ENCODE assay signal across 24 cellular contexts in the genomic region with DNA sequence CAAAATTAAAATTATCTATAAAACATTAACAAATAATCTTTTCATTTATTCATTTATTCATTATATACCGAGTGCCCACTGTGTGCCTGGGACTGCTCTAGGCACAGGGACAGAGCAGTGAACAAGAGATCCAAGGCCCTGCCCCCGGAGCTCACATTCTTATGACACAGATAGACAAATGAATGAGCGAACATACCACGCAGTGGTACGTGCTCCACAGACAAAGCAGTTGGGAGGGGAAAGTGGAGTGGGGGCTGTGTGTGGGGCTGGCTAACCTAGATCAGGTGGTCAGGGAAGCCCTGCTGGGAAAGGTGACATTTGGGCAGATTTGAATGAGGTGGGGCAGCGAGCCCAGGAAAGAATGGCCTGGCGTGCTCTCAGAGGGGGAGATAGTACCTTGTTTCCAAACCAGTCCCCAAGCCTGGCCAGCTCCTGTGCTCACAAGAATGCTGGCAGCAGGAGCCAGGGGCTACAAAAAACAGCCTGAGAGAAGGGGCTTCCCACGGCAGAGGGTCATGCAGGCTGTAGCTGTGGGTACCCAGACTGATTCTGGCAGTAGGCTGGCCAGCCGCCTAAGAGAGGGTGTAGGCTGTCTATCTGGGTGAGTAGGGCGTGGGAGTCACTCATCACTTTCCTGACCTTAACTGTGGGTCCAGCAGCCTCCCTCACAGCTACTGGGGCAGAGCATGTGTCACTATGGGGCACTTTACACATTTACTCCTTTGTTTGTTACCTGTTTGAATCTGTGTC. TPM values are rescaled to one million over a fixed set of nuclear protein-coding genes. Genes with fewer than 3 reads are reported as not detected.
DNase-seq lines count a peak whose midpoint lies in the region; ATAC-seq and TF ChIP-seq lines count a peak whose summit lies in the region.
"Had no signal": no experiment of that assay in that cellular context is flagged by ENCODE, and none has a peak within 500 bp of the region (broad histone marks: within the 10 kb centered on the region; RNA-seq: fewer than 3 reads in every experiment).

No MANE protein-coding gene starts in this region.

- CTCF ChIA-PET in Caco-2 (lab: Charles Lee) (no interaction called here), PC-3 (lab: Charles Lee) (interaction anchor here (0.6 kb wide), 1 partner anchor 105 kb away, joined by 3 read pairs; no protein-coding TSS in a partner anchor)

- no peaks in the 10 kb centered on the region for H3F3A ChIP-seq in PC-3 (ENCODE audit: low read length, unreplicated experiment)

- BruUV-seq in Caco-2 (replicated peaks; lab: Mats Ljungman, UMichigan) (no TSS peak), PC-3 (replicated peaks; lab: Mats Ljungman, UMichigan) (no TSS peak)

- no peak overlapping the region for H3K4ac ChIP-seq in mesenchymal stem cell (ENCODE audit: low read depth in 1 of 2, low read length in 2 of 2)

- H3K27ac Mint-ChIP-seq in Caco-2 (ENCODE audit: unreplicated experiment), result peak overlapping the region; percentile 49
- H3K27ac Mint-ChIP-seq: activated naive CD8-positive, alpha-beta T cell treated with anti-CD3 and anti-CD28 coated beads for 36 hours had no signal

- H2BK12ac ChIP-seq in mesenchymal stem cell (ENCODE audit: low read length in 2 of 2), result peak overlapping the region in 1 of 2 experiments; percentile 45

- peak overlapping the region; percentile 47 for H2AK5ac ChIP-seq in mesenchymal stem cell (ENCODE audit: low read length, severe bottlenecking)

- no peak overlapping the region for H3K9ac ChIP-seq in HUES64 (ENCODE audit: low read depth, low read length)
- H3K9ac ChIP-seq in mesenchymal stem cell (ENCODE audit: low read length), result no peak overlapping the region
- H3K9ac ChIP-seq in PC-3 (ENCODE audit: low read length), result no peak overlapping the region
- H3K9ac ChIP-seq: BLaER1 treated with 17β-estradiol and CSF1 and Interleukin-3, amounts not matched to agents 10 nM and 100 nM had no signal

- ATAC-seq in GM18519 (IDR thresholded peaks at IDR 0.05; ENCODE audit: low FRiP score, unreplicated experiment) (no peak), upper lobe of right lung (no peak), PC-3 (no peak)
- ATAC-seq: naive thymus-derived CD4-positive, alpha-beta T cell; pancreas had no signal

- no peak overlapping the region for H3K14ac ChIP-seq in mesenchymal stem cell (ENCODE audit: low read length in 2 of 2)

- no peaks in the 10 kb centered on the region for H3K4me1 Mint-ChIP-seq in Caco-2 (ENCODE audit: low read depth, unreplicated experiment)

- H2BK5ac ChIP-seq in mesenchymal stem cell (ENCODE audit: low read depth, low read length, poor library complexity, severe bottlenecking), result no peak overlapping the region

- H3K79me1 ChIP-seq in mesenchymal stem cell (replicated peaks; ENCODE audit: low read length, poor library complexity, severe bottlenecking), result no peaks in the 10 kb centered on the region

- no peak overlapping the region for H2BK120ac ChIP-seq in mesenchymal stem cell (ENCODE audit: low read depth, low read length)

- H3K9me2 ChIP-seq in PC-3 (replicated peaks; ENCODE audit: low read length), result no peaks in the 10 kb centered on the region

- H3K27me3 ChIP-seq in Caco-2 (replicated peaks; ENCODE audit: control insufficient read depth, insufficient read depth, low read length) (no peaks in the 10 kb centered on the region), HUES64 (ENCODE audit: insufficient read depth, low read length) (no peaks in the 10 kb centered on the region), mesenchymal stem cell (ENCODE audit: control insufficient read depth in 1 of 2, insufficient read depth in 1 of 2, low read length in 2 of 2) (no peaks in the 10 kb centered on the region), upper lobe of right lung (no peaks in the 10 kb centered on the region), PC-3 (ENCODE audit: low read length) (no peaks in the 10 kb centered on the region)
- H3K27me3 ChIP-seq: BLaER1 treated with 17β-estradiol and CSF1 and Interleukin-3, amounts not matched to agents 10 nM and 100 nM; pancreas; right lobe of liver; suprapubic skin had no signal

- H3K9me3 Mint-ChIP-seq in Caco-2 (ENCODE audit: unreplicated experiment), result no peaks in the 10 kb centered on the region
- H3K9me3 Mint-ChIP-seq: activated naive CD8-positive, alpha-beta T cell treated with anti-CD3 and anti-CD28 coated beads for 36 hours; brain had no signal

- POLR2A ChIA-PET in Caco-2 (lab: Charles Lee), result no interaction called here
- POLR2A ChIA-PET in PC-3 (lab: Charles Lee; ENCODE audit: unreplicated experiment), result interaction anchor here (0.5 kb wide), 1 partner anchor 240 kb away, joined by 6 read pairs; no protein-coding TSS in a partner anchor

- H3K4me1 ChIP-seq in Caco-2 (peaks cover 1% of the 10 kb centered on the region; the same call in 1 of the 2 replicates), HUES64 (ENCODE audit: insufficient read depth, low read length) (peaks cover 36% of the 10 kb centered on the region), mesenchymal stem cell (ENCODE audit: control insufficient read depth, insufficient read depth, low read depth, low read length) (peaks cover 22% of the 10 kb centered on the region), upper lobe of right lung (peaks cover 3% of the 10 kb centered on the region), PC-3 (ENCODE audit: insufficient read depth, low read length) (peaks cover 13% of the 10 kb centered on the region)
- H3K4me1 ChIP-seq: pancreas, right lobe of liver had no signal

- DNase-seq in Caco-2 (no peak), astrocyte of the hippocampus (ENCODE audit: low read depth, low spot score) (peak; percentile 50), mesenchymal stem cell (no peak), D341Med (ENCODE audit: low spot score) (no peak), upper lobe of right lung (no peak), PC-3 (no peak)
- DNase-seq: ACHN; activated CD4-positive, alpha-beta T cell treated with anti-CD3 and anti-CD28 coated beads for 4 hours; activated naive CD8-positive, alpha-beta T cell treated with anti-CD3 and anti-CD28 coated beads for 36 hours; cortex of kidney; Kasumi-1; kidney; naive thymus-derived CD4-positive, alpha-beta T cell; NCI-H1048; NCI-H2029 treated with DMSO at 0.1 percent for 48 hours; pancreas; right lobe of liver; RPMI8226; stimulated activated CD4-positive, alpha-beta T cell treated with anti-CD3 and anti-CD28 coated beads, Interleukin-15, amount 100 ng/mL, for 24 hours had no signal

- H3K4me3 Mint-ChIP-seq in Caco-2 (ENCODE audit: unreplicated experiment), result no peak overlapping the region
- H3K4me3 Mint-ChIP-seq: activated naive CD8-positive, alpha-beta T cell treated with anti-CD3 and anti-CD28 coated beads for 36 hours; brain; naive thymus-derived CD4-positive, alpha-beta T cell had no signal

- TF ChIP-seq CTCF in Caco-2 (IDR thresholded peaks at IDR 0.05; ENCODE audit: insufficient read depth in 1 of 2, low read depth in 1 of 2, low read length in 1 of 2, severe bottlenecking in 1 of 2, unreplicated experiment in 1 of 2), result no peak
- no peak for TF ChIP-seq CTCF in upper lobe of right lung (IDR thresholded peaks at IDR 0.05)
- TF ChIP-seq CTCF in PC-3 (conservative IDR thresholded peaks at IDR 0.05; ENCODE audit: low read depth, low read length), result no peak

- no peaks in the 10 kb centered on the region for H3K36me3 ChIP-seq in Caco-2 (ENCODE audit: control insufficient read depth, insufficient read depth, low read length)
- H3K36me3 ChIP-seq in HUES64 (ENCODE audit: insufficient read depth, low read length), result no peaks in the 10 kb centered on the region
- H3K36me3 ChIP-seq in mesenchymal stem cell (ENCODE audit: control insufficient read depth in 1 of 2, insufficient read depth in 2 of 2, low read depth in 1 of 2, low read length in 2 of 2), result no peaks in the 10 kb centered on the region
- no peaks in the 10 kb centered on the region for H3K36me3 ChIP-seq in upper lobe of right lung
- no peaks in the 10 kb centered on the region for H3K36me3 ChIP-seq in PC-3 (ENCODE audit: low read depth, low read length)
- H3K36me3 ChIP-seq: BLaER1 treated with 17β-estradiol and CSF1 and Interleukin-3, amounts not matched to agents 10 nM and 100 nM; pancreas; right lobe of liver; suprapubic skin had no signal

- H3K27ac ChIP-seq in HUES64 (ENCODE audit: low read depth, low read length) (peak overlapping the region; percentile 57), mesenchymal stem cell (ENCODE audit: low read length, poor library complexity, severe bottlenecking) (no peak overlapping the region), upper lobe of right lung (no peak overlapping the region), PC-3 (ENCODE audit: low read length) (no peak overlapping the region)
- H3K27ac ChIP-seq: BLaER1 treated with 17β-estradiol and CSF1 and Interleukin-3, amounts not matched to agents 10 nM and 100 nM; pancreas; suprapubic skin had no signal

- H3K36me3 Mint-ChIP-seq in Caco-2 (ENCODE audit: insufficient read depth, unreplicated experiment), result peaks cover 5% of the 10 kb centered on the region
- H3K36me3 Mint-ChIP-seq: activated naive CD8-positive, alpha-beta T cell treated with anti-CD3 and anti-CD28 coated beads for 36 hours; brain had no signal

- H3K23ac ChIP-seq in mesenchymal stem cell (ENCODE audit: low read length in 2 of 2), result no peak overlapping the region

- 81% methylated on average over 10 of the region's 10 CpGs for WGBS in HUES64
- WGBS in mesenchymal stem cell, result 90% methylated on average over 10 of the region's 10 CpGs

- H4K8ac ChIP-seq in mesenchymal stem cell (ENCODE audit: low read length), result peak overlapping the region; percentile 69

- H2AFZ ChIP-seq in mesenchymal stem cell (ENCODE audit: low read depth, low read length) (no peak overlapping the region), PC-3 (ENCODE audit: low read length) (no peak overlapping the region)

- intact Hi-C loops in Caco-2 (cut with micrococcal nuclease; ENCODE audit: unreplicated experiment), result no loop called here
- intact Hi-C loops in upper lobe of right lung (cut with DNase I), result no loop called here
- intact Hi-C loops in PC-3 (cut with micrococcal nuclease), result no loop called here

- no peak overlapping the region for H3K4me2 ChIP-seq in mesenchymal stem cell (ENCODE audit: low read length, poor library complexity, severe bottlenecking)
- H3K4me2 ChIP-seq in PC-3 (ENCODE audit: low read length), result no peak overlapping the region

- no peaks in the 10 kb centered on the region for H3K27me3 Mint-ChIP-seq in Caco-2 (ENCODE audit: insufficient read depth, unreplicated experiment)

- no peaks in the 10 kb centered on the region for H3K79me2 ChIP-seq in PC-3 (ENCODE audit: low read length)

- H3K18ac ChIP-seq in mesenchymal stem cell (ENCODE audit: low read depth in 1 of 2, low read length in 2 of 2), result peak overlapping the region in 1 of 2 experiments; percentile 11

- no peak overlapping the region for H4K91ac ChIP-seq in mesenchymal stem cell (ENCODE audit: low read length)

- H3K4me3 ChIP-seq in Caco-2 (ENCODE audit: low read depth, low read length) (no peak overlapping the region), HUES64 (ENCODE audit: low read length) (no peak overlapping the region), mesenchymal stem cell (ENCODE audit: insufficient read depth in 1 of 2, low read depth in 1 of 2, low read length in 2 of 2) (no peak overlapping the region), upper lobe of right lung (no peak overlapping the region), PC-3 (ENCODE audit: low read length) (no peak overlapping the region)
- H3K4me3 ChIP-seq: BLaER1 treated with 17β-estradiol and CSF1 and Interleukin-3, amounts not matched to agents 10 nM and 100 nM; pancreas; right lobe of liver; suprapubic skin had no signal

- no peak overlapping the region for H2BK15ac ChIP-seq in mesenchymal stem cell (ENCODE audit: low read depth, poor library complexity, severe bottlenecking)

- no peaks in the 10 kb centered on the region for H3K9me3 ChIP-seq in Caco-2
- H3K9me3 ChIP-seq in HUES64 (ENCODE audit: insufficient read depth, low read depth, low read length), result no peaks in the 10 kb centered on the region
- no peaks in the 10 kb centered on the region for H3K9me3 ChIP-seq in mesenchymal stem cell (ENCODE audit: control insufficient read depth, low read length)
- no peaks in the 10 kb centered on the region for H3K9me3 ChIP-seq in upper lobe of right lung
- H3K9me3 ChIP-seq in PC-3 (ENCODE audit: low read length), result no peaks in the 10 kb centered on the region
- H3K9me3 ChIP-seq: BLaER1 treated with 17β-estradiol and CSF1 and Interleukin-3, amounts not matched to agents 10 nM and 100 nM; pancreas; right lobe of liver; suprapubic skin had no signal

- H4K20me1 ChIP-seq in PC-3 (ENCODE audit: low read length), result no peaks in the 10 kb centered on the region
- H4K20me1 ChIP-seq: BLaER1 treated with 17β-estradiol and CSF1 and Interleukin-3, amounts not matched to agents 10 nM and 100 nM had no signal

RNA-seq across cellular contexts. Expression of a gene that starts 57.8 kb away (rescaled TPM):
- 170 and 181 TPM in 2 replicates for total RNA-seq in Caco-2 (2022)
- 156 TPM for polyA plus RNA-seq in HUES64 (2013, experiment 1 of 2)
- 157 TPM for polyA plus RNA-seq in HUES64 (2013, experiment 2 of 2)
- polyA plus RNA-seq in mesenchymal stem cell (2013, experiment 1 of 2), result 359 TPM
- 344 TPM for polyA plus RNA-seq in mesenchymal stem cell (2013, experiment 2 of 2)
- total RNA-seq in upper lobe of right lung, result 177 TPM
- total RNA-seq in PC-3 (2014; rRNA removed), result 303 and 400 TPM in 2 replicates
